14 cellular contexts compared by ENCODE assay signal in the genomic region with DNA sequence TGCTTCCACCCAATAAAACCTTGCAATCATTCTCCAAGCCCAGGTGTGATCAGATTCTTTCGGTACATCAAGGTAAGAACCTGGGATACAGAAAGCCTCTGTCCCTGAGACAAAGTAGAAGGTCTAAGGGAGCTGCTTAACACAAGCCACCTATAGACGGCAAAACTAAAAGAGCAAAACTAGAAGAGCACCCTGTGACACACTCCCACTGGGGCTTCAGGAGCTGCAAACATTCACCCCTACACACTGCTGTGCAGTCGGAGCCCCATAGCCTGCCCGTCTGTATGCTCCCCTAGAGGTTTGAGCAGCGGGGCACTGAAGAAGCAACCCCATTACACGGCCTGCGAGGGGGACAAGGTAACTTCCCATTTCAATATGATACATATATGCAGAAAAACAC.
"Had no signal": no experiment of that assay in that cellular context is flagged by ENCODE, and none has a peak within 500 bp of the region (broad histone marks: within the 10 kb centered on the region; RNA-seq: fewer than 3 reads in every experiment).

No MANE protein-coding gene starts in this region.

- FAIRE-seq: small intestine had no signal

- H3K27ac Mint-ChIP-seq: naive thymus-derived CD8-positive, alpha-beta T cell had no signal

- H3K4me3 Mint-ChIP-seq: naive thymus-derived CD8-positive, alpha-beta T cell had no signal

- H3K27me3 Mint-ChIP-seq: naive thymus-derived CD8-positive, alpha-beta T cell had no signal

- ATAC-seq: gastroesophageal sphincter; left lobe of liver; mucosa of descending colon; naive thymus-derived CD8-positive, alpha-beta T cell had no signal

- H3K36me3 Mint-ChIP-seq: naive thymus-derived CD8-positive, alpha-beta T cell had no signal

- DNase-seq: dermis blood vessel endothelial cell; esophagus squamous epithelium; foreskin fibroblast; glutamatergic neuron; islet precursor cell; mammary epithelial cell; mucosa of descending colon; naive thymus-derived CD8-positive, alpha-beta T cell; small intestine; stimulated activated CD4-positive, alpha-beta T cell treated with anti-CD3 and anti-CD28 coated beads, Interleukin-12 subunit alpha, Interleukin-12 subunit beta, amount 100 ng/mL, for 4 hours; stimulated activated naive CD4-positive, alpha-beta T cell treated with Interleukin-2 at 50 U/mL for 16 hours; trophoblast cell had no signal

- H3K4me1 Mint-ChIP-seq: naive thymus-derived CD8-positive, alpha-beta T cell had no signal
